1 cellular context compared by ENCODE assay signal in the genomic region with DNA sequence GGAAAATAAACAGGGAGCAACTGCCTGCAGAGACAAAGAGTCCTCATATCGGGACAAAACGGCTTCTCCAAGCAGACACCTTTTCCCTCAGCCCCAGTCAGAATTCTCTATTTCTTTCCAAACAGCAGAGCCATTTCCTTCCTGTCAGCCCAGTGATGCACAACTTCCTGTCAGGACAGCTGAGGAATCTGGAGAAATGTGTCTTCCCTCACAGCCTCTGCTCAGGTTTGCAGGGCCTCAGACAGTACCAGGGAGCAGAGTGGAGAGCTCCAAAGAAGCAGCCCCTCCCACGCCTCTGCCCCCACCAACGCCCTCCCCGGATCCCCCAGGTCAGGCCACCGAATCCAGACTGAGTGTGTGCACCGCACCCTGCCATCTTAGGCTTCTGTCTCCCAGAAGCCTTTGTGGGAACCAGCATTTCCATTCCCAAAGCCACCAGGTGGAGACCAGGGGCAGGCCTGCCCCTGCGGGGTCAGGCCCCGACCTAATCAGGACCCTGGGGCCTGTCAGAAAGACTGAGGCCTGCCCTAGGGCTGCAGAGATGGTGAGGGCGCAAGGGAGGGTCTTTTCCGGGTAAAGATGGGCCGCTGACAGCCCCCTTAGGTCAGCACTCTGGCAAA.
TF ChIP-seq lines count a peak whose summit lies in the region.

No MANE protein-coding gene starts in this region.

TF ChIP-seq in GM23338, 12 proteins besides CTCF, POLR2A, EP300 and RAD21 (continued from another document):
- TF ChIP-seq, protein P1, sequence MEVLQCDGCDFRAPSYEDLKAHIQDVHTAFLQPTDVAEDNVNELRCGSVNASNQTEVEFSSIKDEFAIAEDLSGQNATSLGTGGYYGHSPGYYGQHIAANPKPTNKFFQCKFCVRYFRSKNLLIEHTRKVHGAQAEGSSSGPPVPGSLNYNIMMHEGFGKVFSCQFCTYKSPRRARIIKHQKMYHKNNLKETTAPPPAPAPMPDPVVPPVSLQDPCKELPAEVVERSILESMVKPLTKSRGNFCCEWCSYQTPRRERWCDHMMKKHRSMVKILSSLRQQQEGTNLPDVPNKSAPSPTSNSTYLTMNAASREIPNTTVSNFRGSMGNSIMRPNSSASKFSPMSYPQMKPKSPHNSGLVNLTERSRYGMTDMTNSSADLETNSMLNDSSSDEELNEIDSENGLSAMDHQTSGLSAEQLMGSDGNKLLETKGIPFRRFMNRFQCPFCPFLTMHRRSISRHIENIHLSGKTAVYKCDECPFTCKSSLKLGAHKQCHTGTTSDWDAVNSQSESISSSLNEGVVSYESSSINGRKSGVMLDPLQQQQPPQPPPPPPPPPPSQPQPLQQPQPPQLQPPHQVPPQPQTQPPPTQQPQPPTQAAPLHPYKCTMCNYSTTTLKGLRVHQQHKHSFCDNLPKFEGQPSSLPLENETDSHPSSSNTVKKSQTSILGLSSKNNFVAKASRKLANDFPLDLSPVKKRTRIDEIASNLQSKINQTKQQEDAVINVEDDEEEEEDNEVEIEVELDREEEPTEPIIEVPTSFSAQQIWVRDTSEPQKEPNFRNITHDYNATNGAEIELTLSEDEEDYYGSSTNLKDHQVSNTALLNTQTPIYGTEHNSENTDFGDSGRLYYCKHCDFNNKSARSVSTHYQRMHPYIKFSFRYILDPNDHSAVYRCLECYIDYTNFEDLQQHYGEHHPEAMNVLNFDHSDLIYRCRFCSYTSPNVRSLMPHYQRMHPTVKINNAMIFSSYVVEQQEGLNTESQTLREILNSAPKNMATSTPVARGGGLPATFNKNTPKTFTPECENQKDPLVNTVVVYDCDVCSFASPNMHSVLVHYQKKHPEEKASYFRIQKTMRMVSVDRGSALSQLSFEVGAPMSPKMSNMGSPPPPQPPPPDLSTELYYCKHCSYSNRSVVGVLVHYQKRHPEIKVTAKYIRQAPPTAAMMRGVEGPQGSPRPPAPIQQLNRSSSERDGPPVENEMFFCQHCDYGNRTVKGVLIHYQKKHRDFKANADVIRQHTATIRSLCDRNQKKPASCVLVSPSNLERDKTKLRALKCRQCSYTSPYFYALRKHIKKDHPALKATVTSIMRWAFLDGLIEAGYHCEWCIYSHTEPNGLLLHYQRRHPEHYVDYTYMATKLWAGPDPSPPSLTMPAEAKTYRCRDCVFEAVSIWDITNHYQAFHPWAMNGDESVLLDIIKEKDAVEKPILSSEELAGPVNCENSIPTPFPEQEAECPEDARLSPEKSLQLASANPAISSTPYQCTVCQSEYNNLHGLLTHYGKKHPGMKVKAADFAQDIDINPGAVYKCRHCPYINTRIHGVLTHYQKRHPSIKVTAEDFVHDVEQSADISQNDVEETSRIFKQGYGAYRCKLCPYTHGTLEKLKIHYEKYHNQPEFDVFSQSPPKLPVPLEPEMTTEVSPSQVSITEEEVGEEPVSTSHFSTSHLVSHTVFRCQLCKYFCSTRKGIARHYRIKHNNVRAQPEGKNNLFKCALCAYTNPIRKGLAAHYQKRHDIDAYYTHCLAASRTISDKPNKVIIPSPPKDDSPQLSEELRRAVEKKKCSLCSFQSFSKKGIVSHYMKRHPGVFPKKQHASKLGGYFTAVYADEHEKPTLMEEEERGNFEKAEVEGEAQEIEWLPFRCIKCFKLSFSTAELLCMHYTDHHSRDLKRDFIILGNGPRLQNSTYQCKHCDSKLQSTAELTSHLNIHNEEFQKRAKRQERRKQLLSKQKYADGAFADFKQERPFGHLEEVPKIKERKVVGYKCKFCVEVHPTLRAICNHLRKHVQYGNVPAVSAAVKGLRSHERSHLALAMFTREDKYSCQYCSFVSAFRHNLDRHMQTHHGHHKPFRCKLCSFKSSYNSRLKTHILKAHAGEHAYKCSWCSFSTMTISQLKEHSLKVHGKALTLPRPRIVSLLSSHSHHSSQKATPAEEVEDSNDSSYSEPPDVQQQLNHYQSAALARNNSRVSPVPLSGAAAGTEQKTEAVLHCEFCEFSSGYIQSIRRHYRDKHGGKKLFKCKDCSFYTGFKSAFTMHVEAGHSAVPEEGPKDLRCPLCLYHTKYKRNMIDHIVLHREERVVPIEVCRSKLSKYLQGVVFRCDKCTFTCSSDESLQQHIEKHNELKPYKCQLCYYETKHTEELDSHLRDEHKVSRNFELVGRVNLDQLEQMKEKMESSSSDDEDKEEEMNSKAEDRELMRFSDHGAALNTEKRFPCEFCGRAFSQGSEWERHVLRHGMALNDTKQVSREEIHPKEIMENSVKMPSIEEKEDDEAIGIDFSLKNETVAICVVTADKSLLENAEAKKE (CRISPR knock-in tag; IDR thresholded peaks at IDR 0.05): no peak
- TF ChIP-seq JUNB (IDR thresholded peaks at IDR 0.05; ENCODE audit: unreplicated experiment): no peak
- no peak for TF ChIP-seq EZH2phosphoT487 (IDR thresholded peaks at IDR 0.05; ENCODE audit: unreplicated experiment)
